Comparison of ENCODE assay signal across 9 cellular contexts in genomic region chr2:173264603-173265366, GRCh38.
DNase-seq lines count a peak whose midpoint lies in the region; ATAC-seq and TF ChIP-seq lines count a peak whose summit lies in the region.
"Had no signal": no experiment of that assay in that cellular context is flagged by ENCODE, and none has a peak within 500 bp of the region (broad histone marks: within the 10 kb centered on the region; RNA-seq: fewer than 3 reads in every experiment).

No MANE protein-coding gene starts in this region.

- H3K27me3 ChIP-seq in osteoblast (ENCODE audit: insufficient read depth, low read length) (no peaks in the 10 kb centered on the region), WERI-Rb-1 (ENCODE audit: insufficient read depth, low read depth, severe bottlenecking) (no peaks in the 10 kb centered on the region)

- H3K36me3 ChIP-seq in osteoblast (ENCODE audit: insufficient read depth, low read length) (peaks cover 23% of the 10 kb centered on the region), WERI-Rb-1 (no peaks in the 10 kb centered on the region)

- no peaks in the 10 kb centered on the region for H3K27me3 Mint-ChIP-seq in activated CD8-positive, alpha-beta T cell treated with anti-CD3 and anti-CD28 coated beads, Interleukin-2, amount 10 ng/mL, durations not matched to agents 7 days and 5 days (ENCODE audit: low read depth)
- no peaks in the 10 kb centered on the region for H3K27me3 Mint-ChIP-seq in nephron progenitor cell (ENCODE audit: low read depth, poor library complexity)

- H3K4me2 ChIP-seq in osteoblast (ENCODE audit: insufficient read depth, low read length), result no peak overlapping the region

- peak overlapping the region; percentile 33 for H3K4me3 Mint-ChIP-seq in activated CD8-positive, alpha-beta T cell treated with anti-CD3 and anti-CD28 coated beads, Interleukin-2, amount 10 ng/mL, durations not matched to agents 7 days and 5 days
- peak overlapping the region; percentile 3 for H3K4me3 Mint-ChIP-seq in nephron progenitor cell
- H3K4me3 Mint-ChIP-seq: brain had no signal

- DNase-seq in GM10266 (ENCODE audit: extremely low spot score) (peak; percentile 51), nephron progenitor cell (no peak), osteoblast (ENCODE audit: insufficient read length, low spot score, missing footprints) (no peak), HCEC 1CT (no peak), WERI-Rb-1 (no peak)
- DNase-seq in activated CD8-positive, alpha-beta T cell treated with anti-CD3 and anti-CD28 coated beads, Interleukin-2, amount 10 ng/mL, durations not matched to agents 7 days and 5 days, result peak; percentile 50

- H3K27ac ChIP-seq in osteoblast (ENCODE audit: low read depth, low read length) (no peak overlapping the region), WERI-Rb-1 (no peak overlapping the region)

- CTCF ChIA-PET in activated CD8-positive, alpha-beta T cell treated with anti-CD3 and anti-CD28 coated beads, Interleukin-2, amount 10 ng/mL, durations not matched to agents 7 days and 5 days (lab: Charles Lee), result no interaction called here

- H3K4me1 Mint-ChIP-seq in activated CD8-positive, alpha-beta T cell treated with anti-CD3 and anti-CD28 coated beads, Interleukin-2, amount 10 ng/mL, durations not matched to agents 7 days and 5 days (ENCODE audit: low read depth), result peaks cover 12% of the 10 kb centered on the region
- peaks cover 20% of the 10 kb centered on the region for H3K4me1 Mint-ChIP-seq in nephron progenitor cell

- H3K9me3 ChIP-seq in osteoblast (ENCODE audit: low read depth, low read length) (no peaks in the 10 kb centered on the region), WERI-Rb-1 (ENCODE audit: severe bottlenecking) (no peaks in the 10 kb centered on the region)

- H2AFZ ChIP-seq in osteoblast (ENCODE audit: low read length), result no peak overlapping the region

- ATAC-seq in GM19467 (IDR thresholded peaks at IDR 0.05; ENCODE audit: unreplicated experiment) (peak; percentile 94), HG03439 (IDR thresholded peaks at IDR 0.05; ENCODE audit: unreplicated experiment) (peak; percentile 86)
- ATAC-seq in activated CD8-positive, alpha-beta T cell treated with anti-CD3 and anti-CD28 coated beads, Interleukin-2, amount 10 ng/mL, durations not matched to agents 7 days and 5 days, result peak; percentile 79

- POLR2A ChIA-PET in activated CD8-positive, alpha-beta T cell treated with anti-CD3 and anti-CD28 coated beads, Interleukin-2, amount 10 ng/mL, durations not matched to agents 7 days and 5 days (lab: Charles Lee), result interaction anchor here (0.5 to 0.6 kb wide), 2 partner anchors 25 to 89 kb away, joined by 3 to 4 read pairs; no protein-coding TSS in a partner anchor

- H3K27ac Mint-ChIP-seq in activated CD8-positive, alpha-beta T cell treated with anti-CD3 and anti-CD28 coated beads, Interleukin-2, amount 10 ng/mL, durations not matched to agents 7 days and 5 days, result peak overlapping the region; percentile 80
- H3K27ac Mint-ChIP-seq in nephron progenitor cell, result peak overlapping the region; percentile 59

- no peak overlapping the region for H3K4me3 ChIP-seq in osteoblast (ENCODE audit: insufficient read depth, low read length)
- no peak overlapping the region for H3K4me3 ChIP-seq in WERI-Rb-1 (ENCODE audit: low read depth, low read length)

- H3K79me2 ChIP-seq in osteoblast (ENCODE audit: insufficient read depth, low read length), result no peaks in the 10 kb centered on the region

- H3K4me1 ChIP-seq in osteoblast (ENCODE audit: insufficient read depth, low read length), result no peaks in the 10 kb centered on the region

- H3K9me3 Mint-ChIP-seq in activated CD8-positive, alpha-beta T cell treated with anti-CD3 and anti-CD28 coated beads, Interleukin-2, amount 10 ng/mL, durations not matched to agents 7 days and 5 days (ENCODE audit: insufficient read depth), result no peaks in the 10 kb centered on the region
- H3K9me3 Mint-ChIP-seq in nephron progenitor cell, result no peaks in the 10 kb centered on the region
- H3K9me3 Mint-ChIP-seq: brain had no signal

- TF ChIP-seq CTCF in GM10266 (IDR thresholded peaks at IDR 0.05; ENCODE audit: control insufficient read depth, insufficient read depth, low read depth, missing control alignments) (no peak), nephron progenitor cell (IDR thresholded peaks at IDR 0.05) (no peak), osteoblast (IDR thresholded peaks at IDR 0.05; ENCODE audit: extremely low read depth, low read depth, low read length) (no peak), WERI-Rb-1 (IDR thresholded peaks at IDR 0.05; ENCODE audit: low read depth, low read length) (no peak)

- no peaks in the 10 kb centered on the region for H4K20me1 ChIP-seq in osteoblast (ENCODE audit: insufficient read depth, low read length)

- peaks cover 23% of the 10 kb centered on the region for H3K36me3 Mint-ChIP-seq in activated CD8-positive, alpha-beta T cell treated with anti-CD3 and anti-CD28 coated beads, Interleukin-2, amount 10 ng/mL, durations not matched to agents 7 days and 5 days (ENCODE audit: low read depth)
- H3K36me3 Mint-ChIP-seq in nephron progenitor cell (ENCODE audit: low read depth), result peaks cover 47% of the 10 kb centered on the region

Comparison
In these comparisons a context has a peak if more than half of its experiments do, and no peak if none do; other contexts are left out.
1. DNase-seq: peak in GM10266 (single experiment) and activated CD8-positive, alpha-beta T cell treated with anti-CD3 and anti-CD28 coated beads, Interleukin-2, amount 10 ng/mL, durations not matched to agents 7 days and 5 days (single experiment); none in nephron progenitor cell (single experiment), osteoblast (single experiment), HCEC 1CT (single experiment) and WERI-Rb-1 (single experiment).
2. Peak in every context shown above with its lines, with median percentiles within 50 percentile points of each other: ATAC-seq.